ENCODE assay signal across 9 cellular contexts in genomic region chr11:128965485-128965884, GRCh38. TPM values are rescaled to one million over a fixed set of nuclear protein-coding genes. Genes with fewer than 3 reads are reported as not detected.
DNase-seq lines count a peak whose midpoint lies in the region; ATAC-seq and TF ChIP-seq lines count a peak whose summit lies in the region.
"Had no signal": no experiment of that assay in that cellular context is flagged by ENCODE, and none has a peak within 500 bp of the region (broad histone marks: within the 10 kb centered on the region; RNA-seq: fewer than 3 reads in every experiment).

No MANE protein-coding gene starts in this region.

- H3K4me1 Mint-ChIP-seq in osteocyte (ENCODE audit: unreplicated experiment) (peaks cover 1% of the 10 kb centered on the region), mesothelial cell of epicardium (no peaks in the 10 kb centered on the region)

- ATAC-seq in GM18861 (IDR thresholded peaks at IDR 0.05; ENCODE audit: unreplicated experiment) (peak; percentile 100), GM21529 (IDR thresholded peaks at IDR 0.05; ENCODE audit: unreplicated experiment) (peak; percentile 99), HG03460 (IDR thresholded peaks at IDR 0.05; ENCODE audit: unreplicated experiment) (peak; percentile 96)

- H3K27ac Mint-ChIP-seq in osteocyte (ENCODE audit: unreplicated experiment) (no peak overlapping the region), mesothelial cell of epicardium (no peak overlapping the region)

- H3K9me3 Mint-ChIP-seq in osteocyte (ENCODE audit: unreplicated experiment) (no peaks in the 10 kb centered on the region), mesothelial cell of epicardium (no peaks in the 10 kb centered on the region)

- H3K36me3 Mint-ChIP-seq in osteocyte (ENCODE audit: unreplicated experiment) (peaks cover 11% of the 10 kb centered on the region), mesothelial cell of epicardium (peaks cover 22% of the 10 kb centered on the region)

- H3K27me3 Mint-ChIP-seq in osteocyte (ENCODE audit: unreplicated experiment): no peaks in the 10 kb centered on the region
- no peaks in the 10 kb centered on the region for H3K27me3 Mint-ChIP-seq in mesothelial cell of epicardium (ENCODE audit: low read depth)

- DNase-seq in iris pigment epithelial cell (ENCODE audit: low read depth) (peak; percentile 28), osteocyte (ENCODE audit: extremely low spot score, unreplicated experiment) (no peak), mesothelial cell of epicardium (ENCODE audit: low spot score in 2 of 2, unreplicated experiment in 2 of 2) (no peak), DMS153 treated with DMSO at 0.1 percent for 48 hours (lab: John Stamatoyannopoulos, UW; ENCODE audit: unreplicated experiment) (no peak)
- no peak for DNase-seq in stimulated activated CD8-positive, alpha-beta memory T cell treated with anti-CD3 and anti-CD28 coated beads, Interleukin-4, amount 100 ng/mL, for 48 hours
- DNase-seq: NCI-H510A treated with DMSO at 0.1 percent for 48 hours had no signal

- H3K4me3 Mint-ChIP-seq in osteocyte (ENCODE audit: unreplicated experiment): no peak overlapping the region
- no peak overlapping the region for H3K4me3 Mint-ChIP-seq in mesothelial cell of epicardium

- TF ChIP-seq CTCF in osteocyte (IDR thresholded peaks at IDR 0.05) (no peak), mesothelial cell of epicardium (IDR thresholded peaks at IDR 0.05; ENCODE audit: unreplicated experiment) (no peak)

RNA-seq across cellular contexts. Expression of gene TP53AIP1, which starts 22.8 kb away (rescaled TPM):
- total RNA-seq in osteocyte (not detected in 2 replicates), mesothelial cell of epicardium (0.45 to 0.68 TPM (median 0.47 TPM) in 3 replicates)
